ENCODE assay signal across 29 cellular contexts in the genomic region with DNA sequence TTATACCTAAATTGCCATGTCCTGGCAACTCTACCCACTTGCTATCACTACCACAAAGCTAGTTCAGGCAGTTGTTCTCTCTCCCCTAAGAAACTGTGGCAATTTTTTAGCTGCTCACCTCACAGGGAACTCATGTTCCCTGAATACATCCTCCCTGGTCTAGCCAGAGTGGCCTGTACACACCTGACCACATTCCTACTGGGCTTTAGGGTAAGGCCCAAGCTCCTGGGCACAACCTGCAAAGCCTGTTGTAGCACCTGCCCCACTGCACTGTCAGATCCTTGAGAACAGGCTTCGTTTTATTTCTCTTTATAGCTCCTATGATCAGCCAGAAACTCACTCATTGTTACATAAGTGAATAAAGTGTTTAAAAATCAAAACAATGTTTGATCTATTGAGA. TPM values are rescaled to one million over a fixed set of nuclear protein-coding genes. Genes with fewer than 3 reads are reported as not detected.
"Had no signal": no experiment of that assay in that cellular context is flagged by ENCODE, and none has a peak within 500 bp of the region (broad histone marks: within the 10 kb centered on the region; RNA-seq: fewer than 3 reads in every experiment).

No MANE protein-coding gene starts in this region.

- H3K4me3 Mint-ChIP-seq: naive thymus-derived CD4-positive, alpha-beta T cell; natural killer cell treated with Interleukin-12 subunit alpha and Interleukin-12 subunit beta and Interleukin-15 and Interleukin-18, amount 100 ng/mL, for 72 hours; stimulated activated memory B cell treated with anti-CD40 and anti-IgM and Interleukin-4, amounts not matched to agents 10 μg/mL and 1 μg/mL and 100 μg/mL, for 72 hours; stimulated activated naive CD8-positive, alpha-beta T cell treated with anti-CD3 and anti-CD28 coated beads, Interleukin-15, amount 100 ng/mL, for 72 hours had no signal

- H3K27ac Mint-ChIP-seq: naive thymus-derived CD4-positive, alpha-beta T cell; natural killer cell treated with Interleukin-12 subunit alpha and Interleukin-12 subunit beta and Interleukin-15 and Interleukin-18, amount 100 ng/mL, for 72 hours; progenitor cell of endocrine pancreas; stimulated activated memory B cell treated with anti-CD40 and anti-IgM and Interleukin-4, amounts not matched to agents 10 μg/mL and 1 μg/mL and 100 μg/mL, for 72 hours; stimulated activated naive CD8-positive, alpha-beta T cell treated with anti-CD3 and anti-CD28 coated beads, Interleukin-15, amount 100 ng/mL, for 72 hours had no signal

- H3K4me1 Mint-ChIP-seq: naive thymus-derived CD4-positive, alpha-beta T cell; stimulated activated memory B cell treated with anti-CD40 and anti-IgM and Interleukin-4, amounts not matched to agents 10 μg/mL and 1 μg/mL and 100 μg/mL, for 72 hours; stimulated activated naive CD8-positive, alpha-beta T cell treated with anti-CD3 and anti-CD28 coated beads, Interleukin-15, amount 100 ng/mL, for 72 hours had no signal

- H3K27me3 Mint-ChIP-seq: progenitor cell of endocrine pancreas had no signal

- H3K36me3 Mint-ChIP-seq: stimulated activated memory B cell treated with anti-CD40 and anti-IgM and Interleukin-4, amounts not matched to agents 10 μg/mL and 1 μg/mL and 100 μg/mL, for 72 hours had no signal

- ATAC-seq: mucosa of descending colon; naive thymus-derived CD4-positive, alpha-beta T cell; natural killer cell treated with Interleukin-12 subunit alpha and Interleukin-12 subunit beta and Interleukin-15 and Interleukin-18, amount 100 ng/mL, for 72 hours; pancreas; right lobe of liver; stimulated activated memory B cell treated with anti-CD40 and anti-IgM and Interleukin-4, amounts not matched to agents 10 μg/mL and 1 μg/mL and 100 μg/mL, for 72 hours; stimulated activated naive CD8-positive, alpha-beta T cell treated with anti-CD3 and anti-CD28 coated beads, Interleukin-15, amount 100 ng/mL, for 72 hours had no signal

- DNase-seq: islet precursor cell; left ventricle myocardium inferior; mesendoderm; midbrain; mucosa of descending colon; naive thymus-derived CD4-positive, alpha-beta T cell; nucleus accumbens; pancreas; right lobe of liver; stimulated activated CD4-positive, alpha-beta T cell treated with anti-CD3 and anti-CD28 coated beads, Interleukin-1b, Interleukin-23, amount 100 ng/mL, for 48 hours; stimulated activated CD4-positive, alpha-beta T cell treated with anti-CD3 and anti-CD28 coated beads, Interleukin-2, amount 100 ng/mL, for 48 hours; stimulated activated CD4-positive, alpha-beta T cell treated with anti-CD3 and anti-CD28 coated beads, Interleukin-4, amount 100 ng/mL, for 4 hours; stimulated activated CD8-positive, alpha-beta memory T cell treated with anti-CD3 and anti-CD28 coated beads, Interleukin-4, amount 100 ng/mL, for 48 hours; stimulated activated naive CD4-positive, alpha-beta T cell treated with Interleukin-2 at 50 U/mL for 16 hours; stimulated activated naive CD8-positive, alpha-beta T cell treated with anti-CD3 and anti-CD28 coated beads, Interleukin-15, amount 100 ng/mL, for 72 hours; substantia nigra; testis; thyroid gland; transverse colon had no signal

- H3K9me3 Mint-ChIP-seq: natural killer cell treated with Interleukin-12 subunit alpha and Interleukin-12 subunit beta and Interleukin-15 and Interleukin-18, amount 100 ng/mL, for 72 hours; stimulated activated memory B cell treated with anti-CD40 and anti-IgM and Interleukin-4, amounts not matched to agents 10 μg/mL and 1 μg/mL and 100 μg/mL, for 72 hours had no signal

RNA-seq across cellular contexts. Expression of a gene that starts 21.5 kb away (rescaled TPM):
- total RNA-seq: left ventricle myocardium inferior; lower leg skin; myocyte; naive thymus-derived CD4-positive, alpha-beta T cell; natural killer cell treated with Interleukin-12 subunit alpha and Interleukin-12 subunit beta and Interleukin-15 and Interleukin-18, amount 100 ng/mL, for 72 hours; pulmonary artery endothelial cell; renal cortical epithelial cell; right atrium auricular region; right lobe of liver; smooth muscle cell; vagina had no signal
